11 cellular contexts compared by ENCODE assay signal in genomic region chr22:18577848-18578247, GRCh38. TPM values are rescaled to one million over a fixed set of nuclear protein-coding genes. Genes with fewer than 3 reads are reported as not detected.
A peak's percentile ranks its signal among the peaks of the same experiment; 100 is the strongest.
DNase-seq lines count a peak whose midpoint lies in the region; ATAC-seq and TF ChIP-seq lines count a peak whose summit lies in the region.
"Not testable (repeated sequence)": the region's sequence is repeated elsewhere in the genome, so short reads cannot be mapped to it uniquely, and the experiment has no call there.
"Had no signal": no experiment of that assay in that cellular context is flagged by ENCODE, and none has a peak within 500 bp of the region (broad histone marks: within the 10 kb centered on the region; RNA-seq: fewer than 3 reads in every experiment).

No MANE protein-coding gene starts in this region.

- H3K9ac ChIP-seq in HCT116 (ENCODE audit: low read length): not testable (repeated sequence)

- not testable (repeated sequence) for H4K20me1 ChIP-seq in HCT116 (ENCODE audit: insufficient read depth)

- not testable (repeated sequence) for H3K9me3 ChIP-seq in HCT116 (ENCODE audit: control insufficient read depth in 1 of 2, insufficient read depth in 1 of 2, low read depth in 1 of 2, low read length in 2 of 2); heart left ventricle

- H3K4me1 ChIP-seq in HCT116 (ENCODE audit: control insufficient read depth in 1 of 2, insufficient read depth in 2 of 2, low read length in 2 of 2); heart left ventricle: not testable (repeated sequence)

- ATAC-seq in GM19035 (IDR thresholded peaks at IDR 0.05; ENCODE audit: unreplicated experiment) (peak; percentile 85), HCT116 (peak; percentile 90), HG03196 (IDR thresholded peaks at IDR 0.05; ENCODE audit: unreplicated experiment) (peak; percentile 66), heart left ventricle (peak; percentile 96 to 99 (median 98))

- not testable (repeated sequence) for BruUV-seq in HCT116 (replicated peaks; lab: Mats Ljungman, UMichigan)

- TF ChIP-seq RAD21 in HCT116 (IDR thresholded peaks at IDR 0.05; ENCODE audit: low read depth): not testable (repeated sequence)

- no CpG with 5 or more reads among the region's 53 CpGs for WGBS in heart left ventricle, 4 donors

- not testable (repeated sequence) for H2AFZ ChIP-seq in HCT116 (ENCODE audit: low read depth, low read length, poor library complexity, severe bottlenecking)

- not testable (repeated sequence) for H3K27me3 ChIP-seq in HCT116 (ENCODE audit: insufficient read depth, low read length); heart left ventricle

- H3K36me3 ChIP-seq in HCT116 (ENCODE audit: control insufficient read depth in 1 of 2, insufficient read depth in 2 of 2, low read length in 2 of 2); heart left ventricle: not testable (repeated sequence)

- intact Hi-C loops in HCT116 (cut with micrococcal nuclease); heart left ventricle (cut with DNase I): not testable (repeated sequence)

- not testable (repeated sequence) for TF ChIP-seq POLR2A in HCT116 (IDR thresholded peaks at IDR 0.05; ENCODE audit: borderline replicate concordance, extremely low read depth, insufficient read depth, insufficient read length); heart left ventricle (IDR thresholded peaks at IDR 0.05)

- TF ChIP-seq CTCF in HCT116 (IDR thresholded peaks at IDR 0.05 in 2 of 3, conservative IDR thresholded peaks at IDR 0.05 in 1 of 3; ENCODE audit: borderline replicate concordance in 1 of 3, insufficient read depth in 1 of 3, low read depth in 2 of 3, low read length in 2 of 3); heart left ventricle (IDR thresholded peaks at IDR 0.05): not testable (repeated sequence)

- POLR2A ChIA-PET in HCT116 (lab: Charles Lee): not testable (repeated sequence)

- DNase-seq in HCT116 (ENCODE audit: low read depth, low spot score): not testable (repeated sequence)
- DNase-seq in T follicular helper cell (ENCODE audit: low read depth) (peak; percentile 31), heart left ventricle (peak in 1 of 5 donors; percentile 41), pons (ENCODE audit: low spot score) (peak; percentile 1), ureter (ENCODE audit: low spot score) (peak; percentile 42)
- DNase-seq in activated naive CD4-positive, alpha-beta T cell treated with anti-CD3 and anti-CD28 coated beads, Interleukin-2, amount 50 U/mL, for 16 hours: peak; percentile 16

- RAD21 ChIA-PET in HCT116 (lab: Charles Lee; ENCODE audit: low non-redundant PET in 1 of 2, low total read pairs in 2 of 2, uncharacterized antibody in 2 of 2, unreplicated experiment in 2 of 2): not testable (repeated sequence)

- H3K79me2 ChIP-seq in HCT116 (ENCODE audit: insufficient read depth, low read length): not testable (repeated sequence)

- not testable (repeated sequence) for H3K27ac ChIP-seq in HCT116 (ENCODE audit: low read depth, low read length); heart left ventricle

- CTCF ChIA-PET in HCT116 (lab: Charles Lee): not testable (repeated sequence)

- not testable (repeated sequence) for H3K4me2 ChIP-seq in HCT116 (ENCODE audit: low read length)

- H3K4me3 ChIP-seq in HCT116 (replicated peaks in 1 of 2; ENCODE audit: low read depth in 1 of 2, low read length in 2 of 2): not testable (repeated sequence)
- peak overlapping the region in 3 of 12 donors; percentile 33 to 57 (median 47) for H3K4me3 ChIP-seq in heart left ventricle

- not testable (repeated sequence) for H3K9me2 ChIP-seq in HCT116 (ENCODE audit: insufficient read depth)

RNA-seq across cellular contexts. Expression of gene RIMBP3, which starts 33.9 kb away (rescaled TPM):
- total RNA-seq in HCT116 (2021; ENCODE audit: unreplicated experiment) (0.39 TPM), heart left ventricle (under 1 TPM in 8 of 9 donors, not detected in 1; 0.05 to 0.43 (median 0.26) TPM), ureter (0.29 TPM)
- 0.16 and 0.30 TPM in 2 replicates for polyA plus RNA-seq in HCT116 (2012)
- polyA plus RNA-seq in heart left ventricle: under 1 TPM in 1 of 2 donors, not detected in 1; 0.04 TPM
- polyA plus RNA-seq: endothelial cell of umbilical vein had no signal

RNA-seq across cellular contexts. Expression of gene TMEM191B, which starts 50.2 kb away (rescaled TPM):
- total RNA-seq in HCT116 (2021; ENCODE audit: unreplicated experiment) (2.1 TPM), heart left ventricle (1 to 10 TPM in 4 of 9 donors, under 1 TPM in 2, not detected in 3; 0.66 to 2.1 (median 1.1) TPM), ureter (1.5 TPM)
- polyA plus RNA-seq in HCT116 (2012): 2.9 and 5.3 TPM in 2 replicates
- polyA plus RNA-seq in heart left ventricle: under 1 TPM in 1 of 2 donors, not detected in 1; 0.65 TPM
- total RNA-seq: endothelial cell of umbilical vein, smooth muscle cell had no signal

RNA-seq across cellular contexts. Expression of gene GGTLC3, which starts 59.9 kb away (rescaled TPM):
- total RNA-seq in HCT116 (2021; ENCODE audit: unreplicated experiment) (not detected), heart left ventricle (not detected), ureter (0.57 TPM)
- polyA plus RNA-seq in HCT116 (2012): not detected in 2 replicates
- not detected for polyA plus RNA-seq in heart left ventricle
- total RNA-seq: Calu3, endothelial cell of umbilical vein, smooth muscle cell had no signal
- polyA plus RNA-seq: endothelial cell of umbilical vein, smooth muscle cell had no signal
